In genomic region chr1:46341222-46342083, GRCh38 we compare ENCODE assay signal across 6 cellular contexts. TPM values are rescaled to one million over a fixed set of nuclear protein-coding genes. Genes with fewer than 3 reads are reported as not detected.
A peak's percentile ranks its signal among the peaks of the same experiment; 100 is the strongest.
DNase-seq lines count a peak whose midpoint lies in the region; ATAC-seq and TF ChIP-seq lines count a peak whose summit lies in the region.

No MANE protein-coding gene starts in this region.

- no CpG with 5 or more reads among the region's 31 CpGs for WGBS in iPS DF 6.9 (ENCODE audit: insufficient coverage, insufficient read length)
- WGBS in upper lobe of left lung, 2 donors: 60 to 62% methylated on average over 31 of the region's 31 CpGs

- H3K36me3 ChIP-seq in iPS DF 6.9 (ENCODE audit: control insufficient read depth, insufficient read depth, low read length) (peaks cover 10% of the 10 kb centered on the region; the same call in 1 of the 2 replicates), upper lobe of left lung (peaks cover 0 to 30% (median 15%) of the 10 kb centered on the region in 4 donors)

- no peak for TF ChIP-seq CTCF in upper lobe of left lung (IDR thresholded peaks at IDR 0.05)

- TF ChIP-seq EP300 in upper lobe of left lung (IDR thresholded peaks at IDR 0.05): no peak

- H3K4me1 ChIP-seq in iPS DF 6.9 (ENCODE audit: control insufficient read depth, insufficient read depth, low read length) (peaks cover 2% of the 10 kb centered on the region; the same call in 1 of the 2 replicates), upper lobe of left lung (peaks cover 8 to 12% (median 10%) of the 10 kb centered on the region in 4 donors)

- DNase-seq in activated effector memory CD4-positive, alpha-beta T cell treated with anti-CD3 and anti-CD28 coated beads, Interleukin-2, amount 50 U/mL, for 16 hours: peak; percentile 63
- DNase-seq in activated effector memory CD4-positive, alpha-beta T cell treated with Interleukin-2 at 50 U/mL for 16 hours: no peak
- DNase-seq in iPS DF 6.9 (ENCODE audit: low read depth, low spot score) (no peak), upper lobe of left lung (peak in 1 of 2 donors; percentile 48), DMS53 (lab: John Stamatoyannopoulos, UW) (no peak)
- no peak for DNase-seq in activated CD4-positive, alpha-beta T cell treated with anti-CD3 and anti-CD28 coated beads, Interleukin-2, amount 50 U/mL, for 48 hours

- no peaks in the 10 kb centered on the region for H3K27me3 ChIP-seq in iPS DF 6.9 (ENCODE audit: control insufficient read depth, insufficient read depth, low read length)
- no peaks in the 10 kb centered on the region for H3K27me3 ChIP-seq in upper lobe of left lung

- H3K4me3 ChIP-seq in iPS DF 6.9 (ENCODE audit: low read length) (peak overlapping the region; percentile 82; the same call in 1 of the 2 replicates), upper lobe of left lung (peak overlapping the region; percentile 61 to 87 (median 68))

- no peak for TF ChIP-seq POLR2A in upper lobe of left lung (IDR thresholded peaks at IDR 0.05)

- H3K27ac ChIP-seq in iPS DF 6.9 (ENCODE audit: low read length) (no peak overlapping the region), upper lobe of left lung (peak overlapping the region; percentile 97 to 99 (median 98))

- no peak for ATAC-seq in upper lobe of left lung (ENCODE audit: low FRiP score in 2 of 2)

- H3K9me3 ChIP-seq in iPS DF 6.9 (ENCODE audit: control insufficient read depth, insufficient read depth, low read length) (no peaks in the 10 kb centered on the region), upper lobe of left lung (no peaks in the 10 kb centered on the region)

RNA-seq across cellular contexts. Expression of gene NSUN4, which starts 0.8 kb away (rescaled TPM):
- total RNA-seq in upper lobe of left lung: 10 to 100 TPM; 25.1 to 28.4 (median 26.7) TPM

RNA-seq across cellular contexts. Expression of gene UQCRH, which starts 38.0 kb away (rescaled TPM):
- total RNA-seq in upper lobe of left lung: 100 to 1,000 TPM in 5 of 6 donors, 10 to 100 TPM in 1; 59.7 to 193 (median 126) TPM

RNA-seq across cellular contexts. Expression of gene LRRC41, which starts 38.0 kb away (rescaled TPM):
- 10 to 100 TPM; 49.7 to 97.4 (median 52.8) TPM for total RNA-seq in upper lobe of left lung

RNA-seq across cellular contexts. Expression of gene FAAH, which starts 52.7 kb away (rescaled TPM):
- total RNA-seq in upper lobe of left lung: 10 to 100 TPM; 34.1 to 67.1 (median 46.8) TPM
